10 cellular contexts compared by ENCODE assay signal in genomic region chr2:197838036-197838435, GRCh38. TPM values are rescaled to one million over a fixed set of nuclear protein-coding genes. Genes with fewer than 3 reads are reported as not detected.
DNase-seq lines count a peak whose midpoint lies in the region; ATAC-seq and TF ChIP-seq lines count a peak whose summit lies in the region.
"Had no signal": no experiment of that assay in that cellular context is flagged by ENCODE, and none has a peak within 500 bp of the region (broad histone marks: within the 10 kb centered on the region; RNA-seq: fewer than 3 reads in every experiment).

No MANE protein-coding gene starts in this region.

- H3K4me3 ChIP-seq in CD8-positive, alpha-beta T cell (ENCODE audit: low read depth, low read length) = peak overlapping the region; percentile 30
- H3K4me3 ChIP-seq in adipocyte (ENCODE audit: low read length) (peak overlapping the region; percentile 75), mucosa of descending colon (no peak overlapping the region)

- POLR2A ChIA-PET in CD8-positive, alpha-beta T cell (lab: Charles Lee) = interaction anchor here (0.8 to 1.0 kb wide), 2 partner anchors 8 to 34 kb away, joined by 3 to 4 read pairs; partner anchors contain the start of gene PLCL1

- peak overlapping the region; percentile 47 for H3K27ac ChIP-seq in CD8-positive, alpha-beta T cell (ENCODE audit: low read depth, low read length)

- no peaks in the 10 kb centered on the region for H3K9me3 ChIP-seq in CD8-positive, alpha-beta T cell (ENCODE audit: low read length)
- no peaks in the 10 kb centered on the region for H3K9me3 ChIP-seq in adipocyte (ENCODE audit: control insufficient read depth, low read length)
- no peaks in the 10 kb centered on the region for H3K9me3 ChIP-seq in mucosa of descending colon

- H3K9me3 Mint-ChIP-seq in CD8-positive, alpha-beta T cell = peaks cover 10% of the 10 kb centered on the region
- H3K9me3 Mint-ChIP-seq in nephron progenitor cell = peaks cover 6% of the 10 kb centered on the region

- H3K4me3 Mint-ChIP-seq in CD8-positive, alpha-beta T cell = peak overlapping the region; percentile 69
- H3K4me3 Mint-ChIP-seq in nephron progenitor cell = no peak overlapping the region

- DNase-seq in CD8-positive, alpha-beta T cell = no peak
- DNase-seq in adipocyte (ENCODE audit: low read depth) = peak; percentile 59
- peak in 1 of 3 donors; percentile 26 for DNase-seq in mucosa of descending colon
- no peak for DNase-seq in NCI-H146 treated with DMSO at 0.1 percent for 48 hours (lab: John Stamatoyannopoulos, UW; ENCODE audit: unreplicated experiment)
- no peak for DNase-seq in nephron progenitor cell
- no peak for DNase-seq in NCI-H146 (lab: John Stamatoyannopoulos, UW)

- H3K27ac Mint-ChIP-seq in CD8-positive, alpha-beta T cell = peak overlapping the region; percentile 87
- no peak overlapping the region for H3K27ac Mint-ChIP-seq in nephron progenitor cell

- H3K36me3 ChIP-seq in CD8-positive, alpha-beta T cell (ENCODE audit: insufficient read depth, low read length) = no peaks in the 10 kb centered on the region
- H3K36me3 ChIP-seq in adipocyte (ENCODE audit: control insufficient read depth, insufficient read depth, low read length, severe bottlenecking) = no peaks in the 10 kb centered on the region
- no peaks in the 10 kb centered on the region for H3K36me3 ChIP-seq in mucosa of descending colon (ENCODE audit: low read depth)

- H3K4me1 Mint-ChIP-seq in CD8-positive, alpha-beta T cell (ENCODE audit: low read depth) = peaks cover 45% of the 10 kb centered on the region
- H3K4me1 Mint-ChIP-seq in nephron progenitor cell = no peaks in the 10 kb centered on the region

- CTCF ChIA-PET in CD8-positive, alpha-beta T cell (lab: Charles Lee) = interaction anchor here (0.8 to 2.7 kb wide), 5 partner anchors 13 to 30 kb away, joined by 3 to 9 read pairs (median 5); no protein-coding TSS in a partner anchor

- no peaks in the 10 kb centered on the region for H3K27me3 ChIP-seq in CD8-positive, alpha-beta T cell (ENCODE audit: insufficient read depth, low read length)
- H3K27me3 ChIP-seq in adipocyte (replicated peaks; ENCODE audit: control insufficient read depth, insufficient read depth, low read length) = no peaks in the 10 kb centered on the region

- no peaks in the 10 kb centered on the region for H3K27me3 Mint-ChIP-seq in CD8-positive, alpha-beta T cell (ENCODE audit: low read depth)
- H3K27me3 Mint-ChIP-seq in nephron progenitor cell (ENCODE audit: low read depth, poor library complexity) = peaks cover 8% of the 10 kb centered on the region

- ATAC-seq in CD8-positive, alpha-beta T cell = peak; percentile 88
- ATAC-seq in GM19397 (IDR thresholded peaks at IDR 0.05; ENCODE audit: unreplicated experiment) (peak; percentile 91), HG03378 (IDR thresholded peaks at IDR 0.05; ENCODE audit: unreplicated experiment) (peak; percentile 98), mucosa of descending colon (peak; percentile 66)

- no peaks in the 10 kb centered on the region for H3K36me3 Mint-ChIP-seq in CD8-positive, alpha-beta T cell
- H3K36me3 Mint-ChIP-seq in nephron progenitor cell (ENCODE audit: low read depth) = no peaks in the 10 kb centered on the region

- intact Hi-C loops in CD8-positive, alpha-beta T cell (cut with DNase I, micrococcal nuclease) = loop anchor here in 1 of 2 experiments (5.0 kb wide), 1 partner anchor 34 kb away; no protein-coding TSS in a partner anchor
- intact Hi-C loops in mucosa of descending colon (cut with DNase I, micrococcal nuclease) = no loop called here

- no peak for TF ChIP-seq CTCF in CD8-positive, alpha-beta T cell (IDR thresholded peaks at IDR 0.05)
- TF ChIP-seq CTCF in mucosa of descending colon (IDR thresholded peaks at IDR 0.05) (no peak), nephron progenitor cell (IDR thresholded peaks at IDR 0.05) (no peak)

- peak overlapping the region; percentile 30 for H3K9ac ChIP-seq in adipocyte (ENCODE audit: low read length)

- H3K4me1 ChIP-seq in CD8-positive, alpha-beta T cell (ENCODE audit: insufficient read depth, low read length) = peaks cover 23% of the 10 kb centered on the region
- H3K4me1 ChIP-seq in adipocyte (ENCODE audit: control insufficient read depth, insufficient read depth, low read length) (peaks cover 6% of the 10 kb centered on the region), mucosa of descending colon (ENCODE audit: low read depth) (no peaks in the 10 kb centered on the region)

RNA-seq across cellular contexts. Expression of gene PLCL1, which starts 33.6 kb away (rescaled TPM):
- total RNA-seq in CD8-positive, alpha-beta T cell = 1 to 10 TPM; 8.2 to 8.3 TPM
- total RNA-seq in mucosa of descending colon = 10 to 100 TPM in 1 of 3 donors, 1 to 10 TPM in 2; 1.6 to 10.6 (median 2.0) TPM
- total RNA-seq: epithelial cell of proximal tubule had no signal

RNA-seq across cellular contexts. Expression of gene BOLL, which starts 52.9 kb away (rescaled TPM):
- not detected for total RNA-seq in CD8-positive, alpha-beta T cell
- under 1 TPM in 1 of 3 donors, not detected in 2; 0.14 TPM for total RNA-seq in mucosa of descending colon
- total RNA-seq: epithelial cell of proximal tubule, temporal lobe had no signal
